ENCODE assay signal across 17 cellular contexts in the genomic region with DNA sequence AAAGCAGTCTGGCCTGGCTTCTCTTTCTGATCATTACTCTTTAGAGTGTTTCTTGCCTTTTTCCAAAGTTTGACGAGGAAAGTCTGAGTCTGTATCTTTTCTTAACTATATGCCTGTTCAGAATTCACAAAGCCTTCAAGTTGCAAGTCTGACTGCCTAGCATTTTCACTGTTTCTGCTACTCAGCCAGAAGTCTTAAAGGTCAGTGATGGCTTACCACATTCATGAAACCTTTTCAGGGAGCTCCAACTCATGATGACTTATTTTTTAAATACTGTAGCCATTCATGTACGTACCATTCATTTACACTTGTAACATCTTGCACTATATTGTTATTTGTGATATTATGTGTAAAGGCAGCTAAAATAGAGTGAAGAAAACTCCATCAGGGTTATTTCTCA. TPM values are rescaled to one million over a fixed set of nuclear protein-coding genes. Genes with fewer than 3 reads are reported as not detected.
DNase-seq lines count a peak whose midpoint lies in the region; FAIRE-seq and TF ChIP-seq lines count a peak whose summit lies in the region.
"Had no signal": no experiment of that assay in that cellular context is flagged by ENCODE, and none has a peak within 500 bp of the region (broad histone marks: within the 10 kb centered on the region; RNA-seq: fewer than 3 reads in every experiment).

No MANE protein-coding gene starts in this region.

- H3K27me3 ChIP-seq in GM23248 (replicated peaks; ENCODE audit: insufficient read depth): no peaks in the 10 kb centered on the region
- H3K27me3 ChIP-seq in astrocyte (ENCODE audit: insufficient read depth, low read length): no peaks in the 10 kb centered on the region
- H3K27me3 ChIP-seq in left ventricle myocardium inferior (ENCODE audit: low read depth): no peaks in the 10 kb centered on the region
- H3K27me3 ChIP-seq: BLaER1 treated with 17β-estradiol and CSF1 and Interleukin-3, amounts not matched to agents 10 nM and 100 nM had no signal

- TF ChIP-seq CTCF in astrocyte (IDR thresholded peaks at IDR 0.05; ENCODE audit: insufficient read depth, low read depth, low read length) (no peak), fibroblast of the aortic adventitia (IDR thresholded peaks at IDR 0.05; ENCODE audit: insufficient read depth, low read length) (no peak), left ventricle myocardium inferior (IDR thresholded peaks at IDR 0.05; ENCODE audit: borderline replicate concordance) (no peak)

- intact Hi-C loops in left ventricle myocardium inferior (cut with micrococcal nuclease): no loop called here

- H3K27ac Mint-ChIP-seq in astrocyte (ENCODE audit: unreplicated experiment): no peak overlapping the region
- H3K27ac Mint-ChIP-seq: B cell; CD8-positive, alpha-beta T cell had no signal

- H3F3A ChIP-seq in GM23248 (ENCODE audit: insufficient read depth): no peaks in the 10 kb centered on the region

- no peak overlapping the region for H3K4me3 Mint-ChIP-seq in astrocyte (ENCODE audit: unreplicated experiment)
- H3K4me3 Mint-ChIP-seq: B cell; CD8-positive, alpha-beta T cell had no signal

- no peaks in the 10 kb centered on the region for H3K27me3 Mint-ChIP-seq in astrocyte (ENCODE audit: low read depth, unreplicated experiment)

- H3K36me3 Mint-ChIP-seq in astrocyte (ENCODE audit: low read depth, unreplicated experiment): no peaks in the 10 kb centered on the region

- H3K36me3 ChIP-seq in GM23248 (ENCODE audit: low read depth): no peaks in the 10 kb centered on the region
- H3K36me3 ChIP-seq in astrocyte (ENCODE audit: insufficient read depth, low read length): no peaks in the 10 kb centered on the region
- peaks cover 4% of the 10 kb centered on the region for H3K36me3 ChIP-seq in left ventricle myocardium inferior
- H3K36me3 ChIP-seq: BLaER1 treated with 17β-estradiol and CSF1 and Interleukin-3, amounts not matched to agents 10 nM and 100 nM; HAP-1 had no signal

- H3K79me2 ChIP-seq in GM23248 (ENCODE audit: insufficient read depth) (no peaks in the 10 kb centered on the region), astrocyte (ENCODE audit: insufficient read depth, low read length) (no peaks in the 10 kb centered on the region)

- H3K9ac ChIP-seq in GM23248 (no peak overlapping the region), astrocyte (ENCODE audit: low read length) (no peak overlapping the region)
- H3K9ac ChIP-seq: BLaER1 treated with 17β-estradiol and CSF1 and Interleukin-3, amounts not matched to agents 10 nM and 100 nM had no signal

- H4K20me1 ChIP-seq in GM23248 (ENCODE audit: insufficient read depth): no peaks in the 10 kb centered on the region
- no peaks in the 10 kb centered on the region for H4K20me1 ChIP-seq in astrocyte (ENCODE audit: insufficient read depth, low read length)
- H4K20me1 ChIP-seq: BLaER1 treated with 17β-estradiol and CSF1 and Interleukin-3, amounts not matched to agents 10 nM and 100 nM had no signal

- H3K9me3 Mint-ChIP-seq in astrocyte (ENCODE audit: unreplicated experiment): peaks cover 24% of the 10 kb centered on the region

- H3K4me1 Mint-ChIP-seq in astrocyte (ENCODE audit: low read depth, unreplicated experiment): no peaks in the 10 kb centered on the region
- H3K4me1 Mint-ChIP-seq: B cell had no signal

- no peak for FAIRE-seq in astrocyte (lab: Jason Lieb, UNC)
- FAIRE-seq: H1, HepG2, HTR-8/SVneo had no signal

- H3K4me3 ChIP-seq in GM23248 (no peak overlapping the region), astrocyte (ENCODE audit: insufficient read depth, low read depth, low read length) (no peak overlapping the region), fibroblast of the aortic adventitia (ENCODE audit: low read depth, low read length) (no peak overlapping the region), left ventricle myocardium inferior (no peak overlapping the region)
- H3K4me3 ChIP-seq: BLaER1 treated with 17β-estradiol and CSF1 and Interleukin-3, amounts not matched to agents 10 nM and 100 nM; HAP-1 had no signal

- no peak overlapping the region for H3K27ac ChIP-seq in GM23248
- H3K27ac ChIP-seq in astrocyte (ENCODE audit: low read depth, low read length): no peak overlapping the region
- no peak overlapping the region for H3K27ac ChIP-seq in left ventricle myocardium inferior (replicated peaks)
- H3K27ac ChIP-seq: BLaER1 treated with 17β-estradiol and CSF1 and Interleukin-3, amounts not matched to agents 10 nM and 100 nM had no signal

- H2AFZ ChIP-seq in GM23248 (no peak overlapping the region), astrocyte (ENCODE audit: low read depth, low read length) (no peak overlapping the region)

- WGBS in GM23248 (ENCODE audit: low coverage in 1 of 2, low lambda C conversion rate in 2 of 2, missing lambda C conversion rate in 2 of 2), 2 experiments: 74 to 80% methylated on average over 2 of the region's 2 CpGs

- peaks cover 4% of the 10 kb centered on the region for H3K9me3 ChIP-seq in GM23248 (ENCODE audit: low read depth)
- H3K9me3 ChIP-seq in astrocyte (ENCODE audit: insufficient read depth, low read depth, low read length): no peaks in the 10 kb centered on the region
- peaks cover 37% of the 10 kb centered on the region for H3K9me3 ChIP-seq in left ventricle myocardium inferior (replicated peaks)
- H3K9me3 ChIP-seq: HAP-1 had no signal

- in situ Hi-C loops in GM23248 (cut with MboI): no loop called here

- no peak overlapping the region for H3K4me2 ChIP-seq in GM23248 (ENCODE audit: unreplicated experiment)
- no peak overlapping the region for H3K4me2 ChIP-seq in astrocyte (ENCODE audit: low read length)
- H3K4me2 ChIP-seq: BLaER1 treated with 17β-estradiol and CSF1 and Interleukin-3, amounts not matched to agents 10 nM and 100 nM had no signal

- DNase-seq in GM23248 (peak; percentile 14), NCI-H460 (ENCODE audit: extremely low read depth, low read depth) (peak; percentile 17), astrocyte (ENCODE audit: low read depth) (peak; percentile 31), fibroblast of the aortic adventitia (ENCODE audit: low read depth) (peak; percentile 39), left ventricle myocardium inferior (no peak), middle frontal gyrus (ENCODE audit: extremely low spot score, low spot score) (no peak), NCI-H2107 (lab: John Stamatoyannopoulos, UW) (no peak)
- DNase-seq: Calu3; CD8-positive, alpha-beta T cell; DMS79 treated with DMSO at 0.1 percent for 48 hours; GF-D8 had no signal

- H3K4me1 ChIP-seq in GM23248 (ENCODE audit: insufficient read depth): peaks cover 7% of the 10 kb centered on the region
- no peaks in the 10 kb centered on the region for H3K4me1 ChIP-seq in astrocyte (ENCODE audit: insufficient read depth, low read length)
- no peaks in the 10 kb centered on the region for H3K4me1 ChIP-seq in left ventricle myocardium inferior
- H3K4me1 ChIP-seq: HAP-1 had no signal

- H3K9me2 ChIP-seq in GM23248 (ENCODE audit: insufficient read depth): no peaks in the 10 kb centered on the region

RNA-seq across cellular contexts. Expression of a gene that starts 58.2 kb away (rescaled TPM):
- 4.8 and 6.2 TPM in 2 replicates for total RNA-seq in GM23248 (2014; rRNA removed; shearing (Covaris generic))
- 4.2 TPM in 2 replicates for polyA plus RNA-seq in GM23248 (2016; fragmentation: Nextera tagmentation; extraction: Ambion mirVana)
- 2.6 and 3.1 TPM in 2 replicates for total RNA-seq in NCI-H460 (2014; rRNA removed; shearing (Covaris generic))
- 0.73 and 2.0 TPM in 2 replicates for polyA plus RNA-seq in NCI-H460 (2014; cell fraction: nucleus; rRNA removed)
- total RNA-seq in astrocyte (3.0 and 3.3 TPM in 2 replicates), fibroblast of the aortic adventitia (ENCODE audit: low replicate concordance) (0.49 and 2.0 TPM in 2 replicates), left ventricle myocardium inferior (0.44 TPM)

Comparison
In these comparisons a context has a peak if more than half of its experiments do, and no peak if none do; other contexts are left out.
1. DNase-seq: peak in GM23248 (single experiment), NCI-H460 (single experiment), astrocyte (single experiment) and fibroblast of the aortic adventitia (single experiment); none in left ventricle myocardium inferior (single experiment), middle frontal gyrus (single experiment) and NCI-H2107 (single experiment).